15 cellular contexts compared by ENCODE assay signal in genomic region chr20:45836841-45837240, GRCh38. TPM values are rescaled to one million over a fixed set of nuclear protein-coding genes. Genes with fewer than 3 reads are reported as not detected.
DNase-seq lines count a peak whose midpoint lies in the region; ATAC-seq and TF ChIP-seq lines count a peak whose summit lies in the region.
"Had no signal": no experiment of that assay in that cellular context is flagged by ENCODE, and none has a peak within 500 bp of the region (broad histone marks: within the 10 kb centered on the region; RNA-seq: fewer than 3 reads in every experiment).

No MANE protein-coding gene starts in this region.

- CTCF ChIA-PET in HCT116 (lab: Charles Lee), result no interaction called here
- CTCF ChIA-PET in PC-3 (lab: Charles Lee), result no interaction called here
- CTCF ChIA-PET in activated CD4-positive, alpha-beta T cell treated with anti-CD3 and anti-CD28 coated beads, Interleukin-2, amount 10 ng/mL, durations not matched to agents 7 days and 5 days (lab: Charles Lee), result interaction anchor here (0.7 to 1.0 kb wide), 2 partner anchors 19 to 132 kb away, joined by 3 to 8 read pairs; no protein-coding TSS in a partner anchor

- H3K4me1 ChIP-seq in HCT116 (ENCODE audit: control insufficient read depth in 1 of 2, insufficient read depth in 2 of 2, low read length in 2 of 2) (peaks cover 26 to 35% of the 10 kb centered on the region in 2 experiments), PC-3 (ENCODE audit: insufficient read depth, low read length) (peaks cover 35% of the 10 kb centered on the region), esophagus squamous epithelium (peaks cover 30 to 67% (median 33%) of the 10 kb centered on the region in 3 donors), sigmoid colon (peaks cover 0 to 59% (median 52%) of the 10 kb centered on the region in 4 donors)

- H3K36me3 ChIP-seq in HCT116 (ENCODE audit: control insufficient read depth in 1 of 2, insufficient read depth in 2 of 2, low read length in 2 of 2) (no peaks in the 10 kb centered on the region), PC-3 (ENCODE audit: low read depth, low read length) (peaks cover 9% of the 10 kb centered on the region; the same call in 1 of the 2 replicates), esophagus squamous epithelium (peaks cover 7 to 51% (median 9%) of the 10 kb centered on the region in 3 donors), sigmoid colon (peaks cover 11 to 41% (median 12%) of the 10 kb centered on the region in 4 donors)

- H3K4me3 ChIP-seq in HCT116 (replicated peaks in 1 of 2; ENCODE audit: low read depth in 1 of 2, low read length in 2 of 2), result no peak overlapping the region
- no peak overlapping the region; the same call in 1 of the 2 replicates for H3K4me3 ChIP-seq in PC-3 (ENCODE audit: low read length)
- peak overlapping the region in 1 of 4 donors; percentile 30 for H3K4me3 ChIP-seq in esophagus squamous epithelium
- no peak overlapping the region for H3K4me3 ChIP-seq in sigmoid colon

- H3K79me2 ChIP-seq in HCT116 (ENCODE audit: insufficient read depth, low read length) (no peaks in the 10 kb centered on the region), PC-3 (ENCODE audit: low read length) (peaks cover 29% of the 10 kb centered on the region)

- TF ChIP-seq RAD21 in HCT116 (IDR thresholded peaks at IDR 0.05; ENCODE audit: low read depth), result no peak

- no peak overlapping the region for H3K27ac Mint-ChIP-seq in activated CD4-positive, alpha-beta T cell treated with anti-CD3 and anti-CD28 coated beads, Interleukin-2, amount 10 ng/mL, durations not matched to agents 7 days and 5 days
- H3K27ac Mint-ChIP-seq: immature natural killer cell had no signal

- H2AFZ ChIP-seq in HCT116 (ENCODE audit: low read depth, low read length, poor library complexity, severe bottlenecking) (no peak overlapping the region), PC-3 (ENCODE audit: low read length) (no peak overlapping the region)

- H4K20me1 ChIP-seq in HCT116 (ENCODE audit: insufficient read depth) (no peaks in the 10 kb centered on the region), PC-3 (ENCODE audit: low read length) (no peaks in the 10 kb centered on the region)

- intact Hi-C loops in HCT116 (cut with micrococcal nuclease) (loop anchor here (10.0 kb wide), 1 partner anchor 98 kb away; the partner anchor contains the start of gene PCIF1), PC-3 (cut with micrococcal nuclease) (loop anchor here (1.0 to 10.0 kb wide), 2 partner anchors 30 to 138 kb away; partner anchors contain the start of gene ZNF335), esophagus squamous epithelium (cut with DNase I) (no loop called here), sigmoid colon (cut with DNase I) (no loop called here)

- no peaks in the 10 kb centered on the region for H3K9me3 Mint-ChIP-seq in activated CD4-positive, alpha-beta T cell treated with anti-CD3 and anti-CD28 coated beads, Interleukin-2, amount 10 ng/mL, durations not matched to agents 7 days and 5 days
- H3K9me3 Mint-ChIP-seq: immature natural killer cell; stimulated activated naive CD8-positive, alpha-beta T cell treated with anti-CD3 and anti-CD28 coated beads, Interleukin-15, amount 100 ng/mL, for 72 hours had no signal

- TF ChIP-seq CTCF in HCT116 (IDR thresholded peaks at IDR 0.05 in 2 of 3, conservative IDR thresholded peaks at IDR 0.05 in 1 of 3; ENCODE audit: borderline replicate concordance in 1 of 3, insufficient read depth in 1 of 3, low read depth in 2 of 3, low read length in 2 of 3) (no peak), PC-3 (conservative IDR thresholded peaks at IDR 0.05; ENCODE audit: low read depth, low read length) (no peak), esophagus squamous epithelium (IDR thresholded peaks at IDR 0.05) (no peak), sigmoid colon (IDR thresholded peaks at IDR 0.05) (no peak)

- no peaks in the 10 kb centered on the region for H3K27me3 ChIP-seq in HCT116 (ENCODE audit: insufficient read depth, low read length)
- H3K27me3 ChIP-seq in PC-3 (ENCODE audit: low read length), result no peaks in the 10 kb centered on the region
- no peaks in the 10 kb centered on the region for H3K27me3 ChIP-seq in esophagus squamous epithelium
- H3K27me3 ChIP-seq in sigmoid colon, result no peaks in the 10 kb centered on the region

- peaks cover 11% of the 10 kb centered on the region for H3K4me1 Mint-ChIP-seq in activated CD4-positive, alpha-beta T cell treated with anti-CD3 and anti-CD28 coated beads, Interleukin-2, amount 10 ng/mL, durations not matched to agents 7 days and 5 days

- H3K27me3 Mint-ChIP-seq in activated CD4-positive, alpha-beta T cell treated with anti-CD3 and anti-CD28 coated beads, Interleukin-2, amount 10 ng/mL, durations not matched to agents 7 days and 5 days, result no peaks in the 10 kb centered on the region
- H3K27me3 Mint-ChIP-seq: stimulated activated naive CD8-positive, alpha-beta T cell treated with anti-CD3 and anti-CD28 coated beads, Interleukin-15, amount 100 ng/mL, for 72 hours had no signal

- WGBS in esophagus squamous epithelium, 2 donors, result 0 to 86% methylated on average over 1 of the region's 1 CpG
- WGBS in sigmoid colon, 2 donors, result 69 to 76% methylated on average over 1 of the region's 1 CpG

- ATAC-seq in HCT116 (no peak), PC-3 (no peak), GM18858 (IDR thresholded peaks at IDR 0.05; ENCODE audit: unreplicated experiment) (no peak)
- ATAC-seq: esophagus mucosa; stimulated activated naive CD8-positive, alpha-beta T cell treated with anti-CD3 and anti-CD28 coated beads, Interleukin-15, amount 100 ng/mL, for 72 hours had no signal

- no peak overlapping the region for H3K4me3 Mint-ChIP-seq in activated CD4-positive, alpha-beta T cell treated with anti-CD3 and anti-CD28 coated beads, Interleukin-2, amount 10 ng/mL, durations not matched to agents 7 days and 5 days
- H3K4me3 Mint-ChIP-seq: CD14-positive monocyte; immature natural killer cell; stimulated activated naive CD8-positive, alpha-beta T cell treated with anti-CD3 and anti-CD28 coated beads, Interleukin-15, amount 100 ng/mL, for 72 hours had no signal

- H3K4me2 ChIP-seq in HCT116 (ENCODE audit: low read length), result no peak overlapping the region
- peak overlapping the region; percentile 64 for H3K4me2 ChIP-seq in PC-3 (ENCODE audit: low read length)

- TSS peak; percentile 10 for BruUV-seq in HCT116 (replicated peaks; lab: Mats Ljungman, UMichigan)
- no TSS peak for BruUV-seq in PC-3 (replicated peaks; lab: Mats Ljungman, UMichigan)

- no peak for DNase-seq in HCT116 (ENCODE audit: low read depth, low spot score)
- DNase-seq in PC-3, result no peak
- DNase-seq in esophagus squamous epithelium (lab: John Stamatoyannopoulos, UW), result no peak
- no peak for DNase-seq in sigmoid colon
- DNase-seq in inferior parietal cortex (ENCODE audit: extremely low spot score), result no peak
- no peak for DNase-seq in central memory CD4-positive, alpha-beta T cell
- DNase-seq in activated CD4-positive, alpha-beta T cell treated with anti-CD3 and anti-CD28 coated beads, Interleukin-2, amount 10 ng/mL, durations not matched to agents 7 days and 5 days, result no peak
- DNase-seq: activated CD4-positive, CD25-positive, alpha-beta regulatory T cell; immature natural killer cell; KG1; NCI-H1417 treated with DMSO at 0.1 percent for 48 hours; stimulated activated naive CD8-positive, alpha-beta T cell treated with anti-CD3 and anti-CD28 coated beads, Interleukin-15, amount 100 ng/mL, for 72 hours had no signal

- H3K9me2 ChIP-seq in HCT116 (ENCODE audit: insufficient read depth) (no peaks in the 10 kb centered on the region), PC-3 (replicated peaks; ENCODE audit: low read length) (no peaks in the 10 kb centered on the region)

- H3F3A ChIP-seq in PC-3 (ENCODE audit: low read length, unreplicated experiment), result no peaks in the 10 kb centered on the region

- RAD21 ChIA-PET in HCT116 (lab: Charles Lee; ENCODE audit: low non-redundant PET in 1 of 2, low total read pairs in 2 of 2, uncharacterized antibody in 2 of 2, unreplicated experiment in 2 of 2), result no interaction called here

- TF ChIP-seq POLR2A in HCT116 (IDR thresholded peaks at IDR 0.05; ENCODE audit: borderline replicate concordance, extremely low read depth, insufficient read depth, insufficient read length) (no peak), esophagus squamous epithelium (IDR thresholded peaks at IDR 0.05) (no peak), sigmoid colon (IDR thresholded peaks at IDR 0.05) (no peak)

- H3K9ac ChIP-seq in HCT116 (ENCODE audit: low read length) (no peak overlapping the region), PC-3 (ENCODE audit: low read length) (0 out of 2 replicates have a peak overlapping the region, but pooled peaks have one; percentile 11)

- no peaks in the 10 kb centered on the region for H3K36me3 Mint-ChIP-seq in activated CD4-positive, alpha-beta T cell treated with anti-CD3 and anti-CD28 coated beads, Interleukin-2, amount 10 ng/mL, durations not matched to agents 7 days and 5 days (ENCODE audit: low read depth)
- H3K36me3 Mint-ChIP-seq: immature natural killer cell had no signal

- no peak overlapping the region for H3K27ac ChIP-seq in HCT116 (ENCODE audit: low read depth, low read length)
- H3K27ac ChIP-seq in PC-3 (ENCODE audit: low read length), result peak overlapping the region; percentile 66
- H3K27ac ChIP-seq in esophagus squamous epithelium, result peak overlapping the region in 3 of 4 donors; percentile 14 to 88 (median 58)
- peak overlapping the region; percentile 28 to 46 (median 42) for H3K27ac ChIP-seq in sigmoid colon

- POLR2A ChIA-PET in HCT116 (lab: Charles Lee) (no interaction called here), PC-3 (lab: Charles Lee; ENCODE audit: unreplicated experiment) (interaction anchor here (1.4 kb wide), 1 partner anchor 31 kb away, joined by 5 read pairs; no protein-coding TSS in a partner anchor)
- POLR2A ChIA-PET in activated CD4-positive, alpha-beta T cell treated with anti-CD3 and anti-CD28 coated beads, Interleukin-2, amount 10 ng/mL, durations not matched to agents 7 days and 5 days (lab: Charles Lee), result no interaction called here

- H3K9me3 ChIP-seq in HCT116 (ENCODE audit: control insufficient read depth in 1 of 2, insufficient read depth in 1 of 2, low read depth in 1 of 2, low read length in 2 of 2) (no peaks in the 10 kb centered on the region), PC-3 (ENCODE audit: low read length) (no peaks in the 10 kb centered on the region), esophagus squamous epithelium (no peaks in the 10 kb centered on the region), sigmoid colon (no peaks in the 10 kb centered on the region)

- TF ChIP-seq EP300 in sigmoid colon (IDR thresholded peaks at IDR 0.05), result no peak

RNA-seq across cellular contexts. Expression of gene SNX21, which starts 3.2 kb away (rescaled TPM):
- 11.9 TPM for total RNA-seq in HCT116 (2021; ENCODE audit: unreplicated experiment)
- 9.4 and 9.8 TPM in 2 replicates for polyA plus RNA-seq in HCT116 (2012)
- 90.1 and 108 TPM in 2 replicates for total RNA-seq in PC-3 (2014; rRNA removed)
- 10 to 100 TPM; 21.2 to 43.2 (median 37.4) TPM for total RNA-seq in esophagus squamous epithelium
- total RNA-seq in sigmoid colon, result 10 to 100 TPM; 46.7 to 82.5 (median 52.2) TPM
- 10 to 100 TPM; 10.4 to 16.8 (median 15.2) TPM for polyA plus RNA-seq in sigmoid colon
- total RNA-seq in activated CD4-positive, alpha-beta T cell treated with anti-CD3 and anti-CD28 coated beads, Interleukin-2, amount 10 ng/mL, durations not matched to agents 7 days and 5 days, result under 1 TPM; 0.72 to 0.87 TPM

RNA-seq across cellular contexts. Expression of gene TNNC2, which starts 9.7 kb away (rescaled TPM):
- total RNA-seq in HCT116 (2021; ENCODE audit: unreplicated experiment) (not detected), PC-3 (2014; rRNA removed) (not detected in 2 replicates), esophagus squamous epithelium (1 to 10 TPM in 1 of 4 donors, not detected in 3; 1.1 TPM), sigmoid colon (1 to 10 TPM in 1 of 4 donors, under 1 TPM in 1, not detected in 2; 0.95 to 1.6 TPM)
- polyA plus RNA-seq in HCT116 (2012), result 0.09 and 0.52 TPM in 2 replicates
- polyA plus RNA-seq in sigmoid colon, result 10 to 100 TPM in 2 of 3 donors, 1 to 10 TPM in 1; 2.9 to 15.6 (median 10.2) TPM
- not detected for total RNA-seq in activated CD4-positive, alpha-beta T cell treated with anti-CD3 and anti-CD28 coated beads, Interleukin-2, amount 10 ng/mL, durations not matched to agents 7 days and 5 days
- total RNA-seq: esophagus mucosa had no signal

RNA-seq across cellular contexts. Expression of gene ACOT8, which starts 20.4 kb away (rescaled TPM):
- total RNA-seq in HCT116 (2021; ENCODE audit: unreplicated experiment) (12.2 TPM), PC-3 (2014; rRNA removed) (57.4 and 58.8 TPM in 2 replicates), esophagus squamous epithelium (10 to 100 TPM; 27.7 to 35.0 (median 31.1) TPM), sigmoid colon (10 to 100 TPM; 28.5 to 42.5 (median 35.0) TPM)
- polyA plus RNA-seq in HCT116 (2012), result 24.1 and 24.8 TPM in 2 replicates
- polyA plus RNA-seq in sigmoid colon, result 100 to 1,000 TPM in 1 of 3 donors, 10 to 100 TPM in 2; 51.0 to 131 (median 80.5) TPM
- total RNA-seq in activated CD4-positive, alpha-beta T cell treated with anti-CD3 and anti-CD28 coated beads, Interleukin-2, amount 10 ng/mL, durations not matched to agents 7 days and 5 days, result 10 to 100 TPM; 35.0 to 35.6 TPM

RNA-seq across cellular contexts. Expression of gene ZSWIM3, which starts 20.6 kb away (rescaled TPM):
- 1.8 TPM for total RNA-seq in HCT116 (2021; ENCODE audit: unreplicated experiment)
- 1.8 and 2.2 TPM in 2 replicates for polyA plus RNA-seq in HCT116 (2012)
- 2.1 and 4.2 TPM in 2 replicates for total RNA-seq in PC-3 (2014; rRNA removed)
- 1 to 10 TPM; 1.1 to 3.2 (median 2.5) TPM for total RNA-seq in esophagus squamous epithelium
- 1 to 10 TPM; 1.7 to 3.5 (median 2.9) TPM for total RNA-seq in sigmoid colon
- 1 to 10 TPM; 2.4 to 3.5 (median 2.5) TPM for polyA plus RNA-seq in sigmoid colon
- 1 to 10 TPM; 6.2 to 6.4 TPM for total RNA-seq in activated CD4-positive, alpha-beta T cell treated with anti-CD3 and anti-CD28 coated beads, Interleukin-2, amount 10 ng/mL, durations not matched to agents 7 days and 5 days

RNA-seq across cellular contexts. Expression of gene UBE2C, which starts 24.4 kb away (rescaled TPM):
- total RNA-seq in HCT116 (2021; ENCODE audit: unreplicated experiment) (205 TPM), PC-3 (2014; rRNA removed) (251 and 304 TPM in 2 replicates), esophagus squamous epithelium (10 to 100 TPM; 17.4 to 54.4 (median 31.2) TPM), sigmoid colon (1 to 10 TPM in 1 of 4 donors, not detected in 3; 3.3 TPM)
- polyA plus RNA-seq in HCT116 (2012), result 231 and 356 TPM in 2 replicates
- 10 to 100 TPM; 12.6 to 90.3 (median 29.6) TPM for polyA plus RNA-seq in sigmoid colon
- total RNA-seq in activated CD4-positive, alpha-beta T cell treated with anti-CD3 and anti-CD28 coated beads, Interleukin-2, amount 10 ng/mL, durations not matched to agents 7 days and 5 days, result 100 to 1,000 TPM; 232 to 244 TPM

Comparison
In these comparisons a context has a peak if more than half of its experiments do, and no peak if none do; other contexts are left out.
1. intact Hi-C loops: an anchor here in HCT116 (10.0 kb wide) and PC-3 (1.0 to 10.0 kb wide); none called in esophagus squamous epithelium and sigmoid colon.